In genomic region chr2:133123912-133124311, GRCh38 we compare ENCODE assay signal across 36 cellular contexts.
"Had no signal": no experiment of that assay in that cellular context is flagged by ENCODE, and none has a peak within 500 bp of the region (broad histone marks: within the 10 kb centered on the region; RNA-seq: fewer than 3 reads in every experiment).

No MANE protein-coding gene starts in this region.

- H3K36me3 Mint-ChIP-seq: activated CD4-positive, alpha-beta memory T cell treated with anti-CD3 and anti-CD28 coated beads for 36 hours; activated naive CD4-positive, alpha-beta T cell treated with anti-CD3 and anti-CD28 coated beads, Interleukin-2, amount 10 ng/mL, durations not matched to agents 7 days and 5 days; activated naive CD8-positive, alpha-beta T cell; T-cell had no signal

- H3K4me1 Mint-ChIP-seq: activated B cell treated with CpG ODN at 0.5 μM for 24 hours; activated naive CD4-positive, alpha-beta T cell treated with anti-CD3 and anti-CD28 coated beads, Interleukin-2, amount 10 ng/mL, durations not matched to agents 7 days and 5 days; activated naive CD8-positive, alpha-beta T cell treated with anti-CD3 and anti-CD28 coated beads, Interleukin-2, amount 50 U/mL, for 24 hours; central memory CD8-positive, alpha-beta T cell; T-cell had no signal

- DNase-seq: activated B cell treated with CpG ODN at 0.5 μM for 24 hours; activated CD4-positive, alpha-beta memory T cell treated with anti-CD3 and anti-CD28 coated beads for 36 hours; activated CD4-positive, alpha-beta T cell treated with anti-CD3 and anti-CD28 coated beads for 4 hours; activated CD4-positive, alpha-beta T cell treated with anti-CD3 and anti-CD28 coated beads, Interleukin-2, amount 50 U/mL, for 1 hour; activated CD4-positive, CD25-positive, alpha-beta regulatory T cell treated with anti-CD3 and anti-CD28 coated beads, Interleukin-2, amount 50 U/mL, for 72 hours; activated CD8-positive, alpha-beta memory T cell treated with anti-CD3 and anti-CD28 coated beads, Interleukin-2, amount 50 U/mL, for 4 hours; activated effector memory CD4-positive, alpha-beta T cell treated with Interleukin-2 at 50 U/mL for 16 hours; activated naive CD4-positive, alpha-beta T cell treated with anti-CD3 and anti-CD28 coated beads, Interleukin-2, amount 10 ng/mL, durations not matched to agents 7 days and 5 days; activated naive CD8-positive, alpha-beta T cell treated with anti-CD3 and anti-CD28 coated beads, Interleukin-2, amount 50 U/mL, for 24 hours; activated T-cell treated with anti-CD3 and anti-CD28 coated beads for 4 hours; activated T-cell treated with anti-CD3 and anti-CD28 coated beads, Interleukin-2, amount 50 U/mL, for 4 hours; amniotic stem cell; aorta; brain microvascular endothelial cell; colonic mucosa; Kasumi-1; KG1; MG63; NCI-H1048; NCI-H146; NCI-H2029 treated with DMSO at 0.1 percent for 48 hours; NCI-H446; NCI-H524 treated with DMSO at 0.1 percent for 48 hours; PC-9; SIG-M5; T-cell; T-helper 2 cell; T-helper 9 cell had no signal

- H3K27me3 Mint-ChIP-seq: activated B cell treated with CpG ODN at 0.5 μM for 24 hours; activated CD4-positive, alpha-beta memory T cell treated with anti-CD3 and anti-CD28 coated beads for 36 hours; activated naive CD4-positive, alpha-beta T cell treated with anti-CD3 and anti-CD28 coated beads, Interleukin-2, amount 10 ng/mL, durations not matched to agents 7 days and 5 days; activated naive CD8-positive, alpha-beta T cell; activated naive CD8-positive, alpha-beta T cell treated with anti-CD3 and anti-CD28 coated beads, Interleukin-2, amount 50 U/mL, for 24 hours; central memory CD8-positive, alpha-beta T cell; T-cell had no signal

- H3K36me3 ChIP-seq: brain microvascular endothelial cell, cardiac muscle cell, colonic mucosa, MG63 had no signal

- ATAC-seq: activated naive CD8-positive, alpha-beta T cell treated with anti-CD3 and anti-CD28 coated beads, Interleukin-2, amount 50 U/mL, for 24 hours; activated T-cell treated with anti-CD3 and anti-CD28 coated beads, Interleukin-2, amount 50 U/mL, for 4 hours; Right ventricle myocardium inferior; SK-N-SH treated with all-trans-retinoic acid at 6 μM for 48 hours; T-cell had no signal

- H3K27me3 ChIP-seq: brain microvascular endothelial cell, colonic mucosa, MG63 had no signal

- H3K4me1 ChIP-seq: colonic mucosa had no signal

- H3K27ac Mint-ChIP-seq: activated B cell treated with CpG ODN at 0.5 μM for 24 hours; activated CD4-positive, alpha-beta memory T cell treated with anti-CD3 and anti-CD28 coated beads for 36 hours; activated naive CD4-positive, alpha-beta T cell treated with anti-CD3 and anti-CD28 coated beads, Interleukin-2, amount 10 ng/mL, durations not matched to agents 7 days and 5 days; activated naive CD8-positive, alpha-beta T cell; activated naive CD8-positive, alpha-beta T cell treated with anti-CD3 and anti-CD28 coated beads, Interleukin-2, amount 50 U/mL, for 24 hours; T-cell had no signal

- H3K9me3 ChIP-seq: colonic mucosa, MG63 had no signal

- FAIRE-seq: RCC 7860 had no signal

- H3K27ac ChIP-seq: brain microvascular endothelial cell, cardiac muscle cell, colonic mucosa, PC-9, RWPE1, VCaP had no signal

- H3K4me3 ChIP-seq: cardiac muscle cell, colonic mucosa, MG63, PC-9 had no signal

- H3K4me3 Mint-ChIP-seq: activated B cell treated with CpG ODN at 0.5 μM for 24 hours; activated CD4-positive, alpha-beta memory T cell treated with anti-CD3 and anti-CD28 coated beads for 36 hours; activated naive CD4-positive, alpha-beta T cell treated with anti-CD3 and anti-CD28 coated beads, Interleukin-2, amount 10 ng/mL, durations not matched to agents 7 days and 5 days; activated naive CD8-positive, alpha-beta T cell; activated naive CD8-positive, alpha-beta T cell treated with anti-CD3 and anti-CD28 coated beads, Interleukin-2, amount 50 U/mL, for 24 hours; activated T-cell treated with anti-CD3 and anti-CD28 coated beads, Interleukin-2, amount 50 U/mL, for 4 hours; central memory CD8-positive, alpha-beta T cell; T-cell had no signal

- H3K9me3 Mint-ChIP-seq: activated B cell treated with CpG ODN at 0.5 μM for 24 hours; activated naive CD4-positive, alpha-beta T cell treated with anti-CD3 and anti-CD28 coated beads, Interleukin-2, amount 10 ng/mL, durations not matched to agents 7 days and 5 days; activated naive CD8-positive, alpha-beta T cell treated with anti-CD3 and anti-CD28 coated beads, Interleukin-2, amount 50 U/mL, for 24 hours had no signal
